In the genomic region with DNA sequence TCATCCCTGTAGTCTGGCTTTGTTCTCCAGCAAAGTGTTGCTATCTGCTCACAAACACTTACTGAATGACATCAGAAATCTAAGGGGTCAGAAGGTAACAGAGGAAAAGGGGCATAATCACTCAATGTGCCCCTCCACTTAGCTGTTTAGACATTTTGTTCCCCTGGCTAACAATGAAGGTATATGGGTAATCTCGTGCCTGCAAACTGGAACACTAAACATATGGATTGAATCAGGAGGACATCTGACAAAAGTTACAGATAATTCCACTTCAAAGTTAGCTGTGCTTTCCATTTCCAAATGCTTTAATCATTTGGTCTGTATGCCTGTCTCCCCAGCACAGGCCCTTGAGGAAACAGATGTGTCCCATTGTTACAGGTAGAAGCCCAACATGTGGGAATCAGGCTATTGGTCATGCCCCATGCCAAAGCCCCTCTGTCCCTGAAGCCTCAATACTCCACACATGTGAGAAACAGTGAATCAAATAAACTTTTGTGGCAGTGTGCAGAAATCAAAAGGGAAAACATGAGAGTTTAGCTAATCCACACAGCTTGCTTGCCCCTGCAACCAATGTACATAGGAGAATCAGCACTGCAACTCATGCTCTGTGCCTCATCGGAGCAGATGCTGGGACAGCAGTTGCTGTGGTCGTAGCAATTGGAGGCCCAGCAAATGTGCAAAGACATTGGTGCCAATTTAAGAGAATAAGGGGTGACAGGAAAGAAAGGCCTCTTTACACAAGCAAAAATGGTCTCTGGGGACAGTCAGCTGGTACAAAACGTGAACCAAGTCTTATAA, we compare ENCODE assay signal across 19 cellular contexts.
A peak's percentile ranks its signal among the peaks of the same experiment; 100 is the strongest.
DNase-seq lines count a peak whose midpoint lies in the region; ATAC-seq, FAIRE-seq and TF ChIP-seq lines count a peak whose summit lies in the region.
"Had no signal": no experiment of that assay in that cellular context is flagged by ENCODE, and none has a peak within 500 bp of the region (broad histone marks: within the 10 kb centered on the region; RNA-seq: fewer than 3 reads in every experiment).

No MANE protein-coding gene starts in this region.

- peaks cover 27% of the 10 kb centered on the region for H3K4me1 Mint-ChIP-seq in nephron progenitor cell
- H3K4me1 Mint-ChIP-seq: IgD-negative memory B cell, T-cell had no signal

- H3K36me3 Mint-ChIP-seq in nephron progenitor cell (ENCODE audit: low read depth): no peaks in the 10 kb centered on the region
- H3K36me3 Mint-ChIP-seq: IgD-negative memory B cell, T-cell, WTC11 had no signal

- peak; percentile 42 for ATAC-seq in Right ventricle myocardium inferior
- ATAC-seq: T-cell, WTC11 had no signal

- H3K4me3 Mint-ChIP-seq in nephron progenitor cell: no peak overlapping the region
- H3K4me3 Mint-ChIP-seq: IgD-negative memory B cell, T-cell, WTC11 had no signal

- no peaks in the 10 kb centered on the region for H3K9me3 ChIP-seq in colonic mucosa
- H3K9me3 ChIP-seq: upper lobe of left lung had no signal

- H3K4me1 ChIP-seq in colonic mucosa: no peaks in the 10 kb centered on the region

- DNase-seq in Right ventricle myocardium inferior (ENCODE audit: missing footprints) (no peak), cardiac septum (ENCODE audit: low spot score) (no peak), fibroblast of mammary gland (ENCODE audit: low read depth) (peak; percentile 31), nephron progenitor cell (no peak), GM19239 (ENCODE audit: insufficient read length, low spot score) (no peak), colonic mucosa (no peak)
- DNase-seq in activated CD4-positive, alpha-beta T cell treated with anti-CD3 and anti-CD28 coated beads for 4 hours: no peak
- no peak for DNase-seq in activated CD8-positive, alpha-beta memory T cell treated with anti-CD3 and anti-CD28 coated beads, Interleukin-2, amount 50 U/mL, for 4 hours
- DNase-seq: activated gamma-delta T cell treated with Interleukin-2 at 50 U/mL for 16 hours; GF-D8; islet precursor cell; NCI-H226; stimulated activated CD4-positive, alpha-beta T cell treated with anti-CD3 and anti-CD28 coated beads, Interleukin-2, amount 100 ng/mL, for 24 hours; stimulated activated CD8-positive, alpha-beta memory T cell treated with anti-CD3 and anti-CD28 coated beads, Interleukin-4, amount 100 ng/mL, for 48 hours; T-cell; upper lobe of left lung had no signal

- no peak overlapping the region for H3K9ac ChIP-seq in colonic mucosa (ENCODE audit: low read depth in 2 of 2, low read length in 2 of 2)

- H3K27ac Mint-ChIP-seq in nephron progenitor cell: peak overlapping the region; percentile 86
- H3K27ac Mint-ChIP-seq: IgD-negative memory B cell, T-cell, WTC11 had no signal

- H3K9me3 Mint-ChIP-seq in nephron progenitor cell: no peaks in the 10 kb centered on the region
- H3K9me3 Mint-ChIP-seq: T-cell, WTC11 had no signal

- H3K27ac ChIP-seq in colonic mucosa: no peak overlapping the region
- H3K27ac ChIP-seq: upper lobe of left lung had no signal

- H3K4me3 ChIP-seq in fibroblast of mammary gland (ENCODE audit: control insufficient read depth, low read depth, low read length) (no peak overlapping the region), colonic mucosa (no peak overlapping the region)
- H3K4me3 ChIP-seq: upper lobe of left lung had no signal

- TF ChIP-seq CTCF in fibroblast of mammary gland (conservative IDR thresholded peaks at IDR 0.05; ENCODE audit: control insufficient read depth, insufficient read depth, low read depth, low read length) (no peak), nephron progenitor cell (IDR thresholded peaks at IDR 0.05) (no peak), colonic mucosa (IDR thresholded peaks at IDR 0.05) (no peak)

- intact Hi-C loops in Right ventricle myocardium inferior (cut with DNase I) (no loop called here), cardiac septum (cut with DNase I) (no loop called here), colonic mucosa (cut with DNase I) (no loop called here)

- no peak for FAIRE-seq in GM19239 (lab: Jason Lieb, UNC)
- FAIRE-seq: A204.1 had no signal

- no peaks in the 10 kb centered on the region for H3K27me3 ChIP-seq in colonic mucosa
- H3K27me3 ChIP-seq: upper lobe of left lung had no signal

- no peaks in the 10 kb centered on the region for H3K36me3 ChIP-seq in colonic mucosa
- H3K36me3 ChIP-seq: upper lobe of left lung had no signal

- H3K27me3 Mint-ChIP-seq in nephron progenitor cell (ENCODE audit: low read depth, poor library complexity): no peaks in the 10 kb centered on the region
